ENCODE assay signal across 10 cellular contexts in genomic region chr11:1748467-1749019, GRCh38. TPM values are rescaled to one million over a fixed set of nuclear protein-coding genes. Genes with fewer than 3 reads are reported as not detected.
A peak's percentile ranks its signal among the peaks of the same experiment; 100 is the strongest.
DNase-seq lines count a peak whose midpoint lies in the region; TF ChIP-seq lines count a peak whose summit lies in the region.
"Had no signal": no experiment of that assay in that cellular context is flagged by ENCODE, and none has a peak within 500 bp of the region (broad histone marks: within the 10 kb centered on the region; RNA-seq: fewer than 3 reads in every experiment).

No MANE protein-coding gene starts in this region.

- H3K27ac Mint-ChIP-seq in brain (no peak overlapping the region), immature natural killer cell (no peak overlapping the region)

- H3K36me3 ChIP-seq in H7 (replicated peaks; ENCODE audit: control insufficient read depth, insufficient read depth, low read length) = no peaks in the 10 kb centered on the region; the same call in 1 of the 2 replicates
- H3K36me3 ChIP-seq in skeletal muscle tissue (ENCODE audit: control insufficient read depth in 3 of 3, insufficient read depth in 3 of 3, low read length in 3 of 3) = peaks cover 7 to 16% (median 10%) of the 10 kb centered on the region in 3 donors
- H3K36me3 ChIP-seq in A673 (ENCODE audit: insufficient read depth, low read length, poor library complexity, severe bottlenecking) = no peaks in the 10 kb centered on the region

- H3K27me3 Mint-ChIP-seq in brain (peaks cover 32% of the 10 kb centered on the region), immature natural killer cell (ENCODE audit: low read depth in 3 of 3) (peaks cover 3 to 21% (median 10%) of the 10 kb centered on the region in 3 donors)

- H3K9me3 Mint-ChIP-seq in brain (peaks cover 0 to 3% (median 0%) of the 10 kb centered on the region in 5 experiments), immature natural killer cell (no peaks in the 10 kb centered on the region)

- peak overlapping the region; percentile 33 to 75 (median 64) for H3K9ac ChIP-seq in skeletal muscle tissue (ENCODE audit: low read depth in 1 of 3, low read length in 3 of 3)

- H3K4me3 Mint-ChIP-seq in brain (peak overlapping the region; percentile 61 to 74 (median 70)), immature natural killer cell (peak overlapping the region; percentile 71 to 78 (median 76))

- intact Hi-C loops in A673 (cut with micrococcal nuclease; ENCODE audit: unreplicated experiment) = no loop called here

- TF ChIP-seq CTCF in brain (conservative IDR thresholded peaks at IDR 0.05) (no peak), A673 (conservative IDR thresholded peaks at IDR 0.05; ENCODE audit: low read depth, low read length) (no peak)

- H3K4me1 ChIP-seq in skeletal muscle tissue (ENCODE audit: control insufficient read depth in 3 of 3, insufficient read depth in 3 of 3, low read length in 3 of 3) (peaks cover 65 to 93% (median 93%) of the 10 kb centered on the region in 3 donors), A673 (ENCODE audit: insufficient read depth, low read length, poor library complexity, severe bottlenecking) (no peaks in the 10 kb centered on the region)

- CTCF ChIA-PET in A673 (lab: Charles Lee) = no interaction called here

- DNase-seq in H7 (peak; percentile 76), immature natural killer cell (no peak), NCI-H1105 treated with DMSO at 0.1 percent for 48 hours (lab: John Stamatoyannopoulos, UW) (no peak), A172 (ENCODE audit: low spot score) (no peak), A673 (ENCODE audit: low spot score) (no peak), NCI-H2107 (lab: John Stamatoyannopoulos, UW) (no peak)
- DNase-seq: activated naive CD4-positive, alpha-beta T cell treated with Interleukin-2 at 50 U/mL for 16 hours; T-helper 9 cell had no signal

- BruUV-seq in A673 (replicated peaks; lab: Mats Ljungman, UMichigan) = no TSS peak

- peaks cover 14% of the 10 kb centered on the region for H3K4me1 Mint-ChIP-seq in brain
- H3K4me1 Mint-ChIP-seq in immature natural killer cell = peaks cover 39 to 52% of the 10 kb centered on the region in 2 donors

- H3K27me3 ChIP-seq in H7 (ENCODE audit: control insufficient read depth, insufficient read depth, low read length) (peaks cover 27% of the 10 kb centered on the region), skeletal muscle tissue (ENCODE audit: control insufficient read depth in 3 of 3, insufficient read depth in 3 of 3, low read length in 3 of 3) (peaks cover 0 to 5% (median 0%) of the 10 kb centered on the region in 3 donors), A673 (replicated peaks; ENCODE audit: insufficient read depth, low read depth, low read length, poor library complexity) (peaks cover 42% of the 10 kb centered on the region)

- H3K9me3 ChIP-seq in skeletal muscle tissue (ENCODE audit: control insufficient read depth in 3 of 3, low read length in 3 of 3) (no peaks in the 10 kb centered on the region), A673 (ENCODE audit: low read depth, low read length, poor library complexity, severe bottlenecking) (no peaks in the 10 kb centered on the region)

- POLR2A ChIA-PET in A673 (lab: Charles Lee; ENCODE audit: low non-redundant PET) = no interaction called here

- H3K36me3 Mint-ChIP-seq in brain (no peaks in the 10 kb centered on the region), immature natural killer cell (peaks cover 0 to 5% (median 3%) of the 10 kb centered on the region in 3 donors)

- peak overlapping the region; percentile 75 for H3K27ac ChIP-seq in skeletal muscle tissue (ENCODE audit: low read depth, low read length)
- H3K27ac ChIP-seq in A673 (ENCODE audit: low read depth, low read length, poor library complexity, severe bottlenecking) = no peak overlapping the region

- peak overlapping the region; percentile 33 for H3K4me3 ChIP-seq in H7 (ENCODE audit: insufficient read depth, low read depth, low read length)
- H3K4me3 ChIP-seq in skeletal muscle tissue (ENCODE audit: low read length in 3 of 3) = peak overlapping the region in 2 of 3 donors; percentile 56 to 71
- H3K4me3 ChIP-seq in A673 (ENCODE audit: low read depth, low read length, poor library complexity, severe bottlenecking) = no peak overlapping the region

RNA-seq across cellular contexts. Expression of gene IFITM10, which starts 1.9 kb away (rescaled TPM):
- total RNA-seq in H7 (2014; rRNA removed; shearing (Covaris generic)) = 0.42 and 0.74 TPM in 2 replicates
- 2.3 TPM for polyA plus RNA-seq in brain (ENCODE audit: insufficient read depth, low read depth, low replicate concordance)
- under 1 TPM; 0.09 to 0.93 (median 0.39) TPM for polyA plus RNA-seq in immature natural killer cell
- total RNA-seq in skeletal muscle tissue = not detected
- 2.9 and 3.0 TPM in 2 replicates for total RNA-seq in A172 (2014; rRNA removed; shearing (Covaris generic))
- 0.24 TPM in 1 of 2 replicates, not detected in the other for total RNA-seq in A673 (2021)

RNA-seq across cellular contexts. Expression of gene CTSD, which starts 15.2 kb away (rescaled TPM):
- total RNA-seq in H7 (2014; rRNA removed; shearing (Covaris generic)) = 177 and 235 TPM in 2 replicates
- polyA plus RNA-seq in brain (ENCODE audit: insufficient read depth, low read depth, low replicate concordance) (381 TPM), immature natural killer cell (100 to 1,000 TPM; 471 to 795 (median 488) TPM)
- total RNA-seq in skeletal muscle tissue (44.9 TPM), A673 (2021) (144 and 159 TPM in 2 replicates)
- 875 and 888 TPM in 2 replicates for total RNA-seq in A172 (2014; rRNA removed; shearing (Covaris generic))

RNA-seq across cellular contexts. Expression of gene KRTAP5-6, which starts 51.5 kb away (rescaled TPM):
- total RNA-seq in H7 (2014; rRNA removed; shearing (Covaris generic)) = not detected in 2 replicates
- polyA plus RNA-seq in brain (ENCODE audit: insufficient read depth, low read depth, low replicate concordance) (not detected), immature natural killer cell (not detected)
- total RNA-seq in skeletal muscle tissue (not detected), A673 (2021) (not detected in 2 replicates)
- total RNA-seq in A172 (2014; rRNA removed; shearing (Covaris generic)) = not detected in 2 replicates
